ENCODE assay signal across 27 cellular contexts in genomic region chr2:151329998-151330397, GRCh38. TPM values are rescaled to one million over a fixed set of nuclear protein-coding genes. Genes with fewer than 3 reads are reported as not detected.
"Had no signal": no experiment of that assay in that cellular context is flagged by ENCODE, and none has a peak within 500 bp of the region (broad histone marks: within the 10 kb centered on the region; RNA-seq: fewer than 3 reads in every experiment).

No MANE protein-coding gene starts in this region.

- H3K9me3 Mint-ChIP-seq: effector memory CD8-positive, alpha-beta T cell; endodermal cell; naive thymus-derived CD8-positive, alpha-beta T cell had no signal

- H3K4me3 ChIP-seq: esophagus squamous epithelium, gastrocnemius medialis, heart right ventricle, left lung, lower lobe of right lung, mucosa of descending colon had no signal

- H3K27ac ChIP-seq: epithelial cell of prostate, esophagus squamous epithelium, gastrocnemius medialis, heart right ventricle, left lung, lower lobe of right lung had no signal

- H3K4me1 Mint-ChIP-seq: naive B cell; naive thymus-derived CD8-positive, alpha-beta T cell had no signal

- DNase-seq: cortex of kidney; effector CD8-positive, alpha-beta T cell; effector memory CD8-positive, alpha-beta T cell; endodermal cell; erythroblast; esophagus squamous epithelium; foreskin fibroblast; foreskin melanocyte; gastrocnemius medialis; glutamatergic neuron; head of caudate nucleus; heart right ventricle; hippocampal formation; left cardiac atrium; left lung; left ventricle myocardium superior; lower lobe of right lung; mesenchymal stem cell; mucosa of descending colon; naive B cell; naive thymus-derived CD8-positive, alpha-beta T cell had no signal

- H3K27ac Mint-ChIP-seq: dendritic cell treated with granulocyte-macrophage colony-stimulating factor and Interleukin-4, amounts not matched to agents 40 ng/mL and 50 ng/mL, for 4 days; effector memory CD8-positive, alpha-beta T cell; endodermal cell; mesothelial cell of epicardium; naive B cell; naive thymus-derived CD8-positive, alpha-beta T cell had no signal

- H3K36me3 ChIP-seq: esophagus squamous epithelium, gastrocnemius medialis, heart right ventricle, left lung, lower lobe of right lung had no signal

- H3K36me3 Mint-ChIP-seq: mesothelial cell of epicardium; naive B cell; naive thymus-derived CD8-positive, alpha-beta T cell had no signal

- H3K4me3 Mint-ChIP-seq: dendritic cell treated with granulocyte-macrophage colony-stimulating factor and Interleukin-4, amounts not matched to agents 40 ng/mL and 50 ng/mL, for 4 days; effector memory CD8-positive, alpha-beta T cell; endodermal cell; mesothelial cell of epicardium; naive B cell; naive thymus-derived CD8-positive, alpha-beta T cell had no signal

- H3K9me3 ChIP-seq: esophagus squamous epithelium, left lung, lower lobe of right lung, mucosa of descending colon had no signal

- H3K4me1 ChIP-seq: gastrocnemius medialis, lower lobe of right lung had no signal

- ATAC-seq: effector memory CD8-positive, alpha-beta T cell; esophagus mucosa; gastrocnemius medialis; heart right ventricle; left cardiac atrium; left lung; left ventricle myocardium superior; lower lobe of right lung; mucosa of descending colon; naive thymus-derived CD8-positive, alpha-beta T cell had no signal

- FAIRE-seq: keratinocyte had no signal

- H3K27me3 Mint-ChIP-seq: dendritic cell treated with granulocyte-macrophage colony-stimulating factor and Interleukin-4, amounts not matched to agents 40 ng/mL and 50 ng/mL, for 4 days had no signal

RNA-seq across cellular contexts. Expression of gene TNFAIP6, which starts 27.4 kb away (rescaled TPM):
- total RNA-seq: dermis microvascular lymphatic vessel endothelial cell; endodermal cell; naive thymus-derived CD8-positive, alpha-beta T cell had no signal
- polyA plus RNA-seq: naive thymus-derived CD8-positive, alpha-beta T cell had no signal
